ENCODE assay signal across 15 cellular contexts in the genomic region with DNA sequence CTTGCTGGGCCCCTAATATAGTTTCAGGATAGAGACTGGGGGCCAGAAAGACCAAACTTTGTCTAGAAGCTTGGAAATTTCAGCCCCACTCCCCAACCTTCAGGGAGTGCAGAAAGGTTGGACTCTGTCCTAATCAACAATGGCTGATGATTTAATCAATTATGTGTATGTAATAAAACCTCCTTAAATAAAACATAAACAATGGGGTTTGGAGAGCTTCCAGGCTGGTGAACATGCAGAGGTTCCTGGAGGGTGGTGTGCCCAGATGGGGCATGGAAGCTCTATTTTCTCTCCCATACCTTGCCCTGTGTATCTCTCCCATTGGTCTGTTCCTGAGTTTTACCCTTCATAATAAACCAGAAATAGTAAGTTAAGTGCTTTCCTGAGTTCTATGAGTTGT.
DNase-seq lines count a peak whose midpoint lies in the region; ATAC-seq and TF ChIP-seq lines count a peak whose summit lies in the region.
"Had no signal": no experiment of that assay in that cellular context is flagged by ENCODE, and none has a peak within 500 bp of the region (broad histone marks: within the 10 kb centered on the region; RNA-seq: fewer than 3 reads in every experiment).

No MANE protein-coding gene starts in this region.

- no peak for TF ChIP-seq CTCF in MCF 10A (IDR thresholded peaks at IDR 0.05; ENCODE audit: unreplicated experiment)
- TF ChIP-seq CTCF in mammary epithelial cell (conservative IDR thresholded peaks at IDR 0.05 in 1 of 2, IDR thresholded peaks at IDR 0.05 in 1 of 2; ENCODE audit: extremely low read depth in 1 of 2, insufficient read depth in 1 of 2, low read depth in 1 of 2, low read length in 2 of 2), result no peak
- TF ChIP-seq CTCF in RWPE2 (IDR thresholded peaks at IDR 0.05; ENCODE audit: poor library complexity, severe bottlenecking), result no peak
- TF ChIP-seq CTCF in gastrocnemius medialis (IDR thresholded peaks at IDR 0.05 in 4 of 5, conservative IDR thresholded peaks at IDR 0.05 in 1 of 5), result no peak

- H3K4me1 ChIP-seq in mammary epithelial cell (ENCODE audit: insufficient read depth, low read length), result no peaks in the 10 kb centered on the region
- H3K4me1 ChIP-seq in RWPE2 (ENCODE audit: insufficient read depth, poor library complexity, severe bottlenecking), result peaks cover 22% of the 10 kb centered on the region
- H3K4me1 ChIP-seq in gastrocnemius medialis, result no peaks in the 10 kb centered on the region

- H3K36me3 ChIP-seq in mammary epithelial cell (ENCODE audit: insufficient read depth, low read length) (no peaks in the 10 kb centered on the region), RWPE2 (ENCODE audit: low read depth) (no peaks in the 10 kb centered on the region), gastrocnemius medialis (no peaks in the 10 kb centered on the region)

- H3K4me3 ChIP-seq in mammary epithelial cell (replicated peaks in 1 of 3; ENCODE audit: insufficient read depth in 1 of 3, low read depth in 2 of 3, low read length in 3 of 3) (no peak overlapping the region), RWPE2 (ENCODE audit: severe bottlenecking) (no peak overlapping the region), gastrocnemius medialis (no peak overlapping the region)
- H3K4me3 ChIP-seq: GM12878, GM23338 had no signal

- no peak overlapping the region for H3K4me2 ChIP-seq in mammary epithelial cell (ENCODE audit: insufficient read depth, low read depth, low read length)
- H3K4me2 ChIP-seq: GM23338 had no signal

- dilution Hi-C loops in mammary epithelial cell (cut with HindIII; ENCODE audit: low sequenced_read_pairs), result no loop called here

- no peaks in the 10 kb centered on the region for H4K20me1 ChIP-seq in mammary epithelial cell (ENCODE audit: insufficient read depth, low read length)

- CTCF ChIA-PET in MCF 10A (lab: Yijun Ruan, JAX), result interaction anchor here (0.6 kb wide), 1 partner anchor 960 kb away, joined by 3 read pairs; no protein-coding TSS in a partner anchor
- CTCF ChIA-PET in mammary epithelial cell (lab: Charles Lee; ENCODE audit: low non-redundant PET), result no interaction called here

- H3K36me3 Mint-ChIP-seq in MCF 10A (ENCODE audit: insufficient read depth, unreplicated experiment), result no peaks in the 10 kb centered on the region
- H3K36me3 Mint-ChIP-seq in activated T-helper 1 cell treated with anti-CD3 and anti-CD28 coated beads, Interleukin-12 subunit alpha, Interleukin-12 subunit beta, Interleukin-2, Interleukin-4 antibody, amounts not matched to agents 30 ng/mL and 10 ng/mL and 1 ng/mL, durations not matched to agents 14 hours and 24 hours and 36 hours (ENCODE audit: low read depth), result no peaks in the 10 kb centered on the region

- no TSS peak for BruUV-seq in MCF 10A (replicated peaks; lab: Mats Ljungman, UMichigan)
- no TSS peak for BruUV-seq in mammary epithelial cell (replicated peaks; lab: Mats Ljungman, UMichigan)

- H3K79me2 ChIP-seq in mammary epithelial cell (ENCODE audit: insufficient read depth, low read length), result no peaks in the 10 kb centered on the region

- H3K27ac Mint-ChIP-seq in MCF 10A (ENCODE audit: low read depth, unreplicated experiment), result no peak overlapping the region
- no peak overlapping the region for H3K27ac Mint-ChIP-seq in activated T-helper 1 cell treated with anti-CD3 and anti-CD28 coated beads, Interleukin-12 subunit alpha, Interleukin-12 subunit beta, Interleukin-2, Interleukin-4 antibody, amounts not matched to agents 30 ng/mL and 10 ng/mL and 1 ng/mL, durations not matched to agents 14 hours and 24 hours and 36 hours
- H3K27ac Mint-ChIP-seq: B cell; CD4-positive, alpha-beta T cell; GM23338; H9 had no signal

- in situ Hi-C loops in mammary epithelial cell (cut with MboI; ENCODE audit: low sequenced_read_pairs in 2 of 2), result no loop called here
- in situ Hi-C loops in gastrocnemius medialis (cut with MboI; ENCODE audit: low sequenced_read_pairs in 4 of 4), result no loop called here

- no peak overlapping the region for H3K9ac ChIP-seq in mammary epithelial cell (ENCODE audit: insufficient read depth, low read length)

- intact Hi-C loops in MCF 10A (cut with micrococcal nuclease) (no loop called here), mammary epithelial cell (cut with micrococcal nuclease) (no loop called here), gastrocnemius medialis (cut with DNase I; ENCODE audit: low total_unique reads) (no loop called here)
- intact Hi-C loops in activated T-helper 1 cell treated with anti-CD3 and anti-CD28 coated beads, Interleukin-12 subunit alpha, Interleukin-12 subunit beta, Interleukin-2, Interleukin-4 antibody, amounts not matched to agents 30 ng/mL and 10 ng/mL and 1 ng/mL, durations not matched to agents 14 hours and 24 hours and 36 hours (cut with micrococcal nuclease), result no loop called here

- no peaks in the 10 kb centered on the region for H3K27me3 Mint-ChIP-seq in MCF 10A (ENCODE audit: insufficient read depth, unreplicated experiment)
- H3K27me3 Mint-ChIP-seq in activated T-helper 1 cell treated with anti-CD3 and anti-CD28 coated beads, Interleukin-12 subunit alpha, Interleukin-12 subunit beta, Interleukin-2, Interleukin-4 antibody, amounts not matched to agents 30 ng/mL and 10 ng/mL and 1 ng/mL, durations not matched to agents 14 hours and 24 hours and 36 hours (ENCODE audit: insufficient read depth), result no peaks in the 10 kb centered on the region

- peaks cover 12% of the 10 kb centered on the region for H3K4me1 Mint-ChIP-seq in MCF 10A (ENCODE audit: insufficient read depth, unreplicated experiment)
- no peaks in the 10 kb centered on the region for H3K4me1 Mint-ChIP-seq in activated T-helper 1 cell treated with anti-CD3 and anti-CD28 coated beads, Interleukin-12 subunit alpha, Interleukin-12 subunit beta, Interleukin-2, Interleukin-4 antibody, amounts not matched to agents 30 ng/mL and 10 ng/mL and 1 ng/mL, durations not matched to agents 14 hours and 24 hours and 36 hours (ENCODE audit: low read depth)
- H3K4me1 Mint-ChIP-seq: B cell had no signal

- TF ChIP-seq POLR2A in gastrocnemius medialis (IDR thresholded peaks at IDR 0.05), result no peak

- peaks cover 8% of the 10 kb centered on the region for H3K9me3 Mint-ChIP-seq in MCF 10A (ENCODE audit: unreplicated experiment)
- peaks cover 5% of the 10 kb centered on the region for H3K9me3 Mint-ChIP-seq in activated T-helper 1 cell treated with anti-CD3 and anti-CD28 coated beads, Interleukin-12 subunit alpha, Interleukin-12 subunit beta, Interleukin-2, Interleukin-4 antibody, amounts not matched to agents 30 ng/mL and 10 ng/mL and 1 ng/mL, durations not matched to agents 14 hours and 24 hours and 36 hours
- H3K9me3 Mint-ChIP-seq: CD4-positive, alpha-beta T cell had no signal

- no peak overlapping the region for H3K4me3 Mint-ChIP-seq in MCF 10A (ENCODE audit: unreplicated experiment)
- no peak overlapping the region for H3K4me3 Mint-ChIP-seq in activated T-helper 1 cell treated with anti-CD3 and anti-CD28 coated beads, Interleukin-12 subunit alpha, Interleukin-12 subunit beta, Interleukin-2, Interleukin-4 antibody, amounts not matched to agents 30 ng/mL and 10 ng/mL and 1 ng/mL, durations not matched to agents 14 hours and 24 hours and 36 hours
- H3K4me3 Mint-ChIP-seq: B cell; CD4-positive, alpha-beta T cell; GM23338; H9 had no signal

- H3K9me3 ChIP-seq in mammary epithelial cell (replicated peaks; ENCODE audit: insufficient read depth, low read length) (no peaks in the 10 kb centered on the region), RWPE2 (ENCODE audit: severe bottlenecking) (no peaks in the 10 kb centered on the region), gastrocnemius medialis (no peaks in the 10 kb centered on the region)

- no peaks in the 10 kb centered on the region for H3K27me3 ChIP-seq in mammary epithelial cell (ENCODE audit: insufficient read depth, low read length)
- H3K27me3 ChIP-seq in RWPE2 (ENCODE audit: insufficient read depth, poor library complexity, severe bottlenecking), result no peaks in the 10 kb centered on the region
- no peaks in the 10 kb centered on the region for H3K27me3 ChIP-seq in gastrocnemius medialis

- no peak overlapping the region for H3K27ac ChIP-seq in mammary epithelial cell (ENCODE audit: insufficient read depth, low read depth, low read length)
- peak overlapping the region; percentile 85 for H3K27ac ChIP-seq in RWPE2 (ENCODE audit: poor library complexity, severe bottlenecking)
- H3K27ac ChIP-seq in gastrocnemius medialis, result no peak overlapping the region

- no peak for ATAC-seq in RWPE2 (ENCODE audit: low read depth)
- no peak for ATAC-seq in gastrocnemius medialis
- ATAC-seq: GM12878, GM23338 had no signal

- POLR2A ChIA-PET in MCF 10A (lab: Yijun Ruan, JAX), result no interaction called here

- H2AFZ ChIP-seq in mammary epithelial cell (ENCODE audit: low read depth, low read length), result no peak overlapping the region
- H2AFZ ChIP-seq: GM23338 had no signal

- peak; percentile 49 for DNase-seq in MCF 10A (ENCODE audit: unreplicated experiment)
- no peak for DNase-seq in mammary epithelial cell
- DNase-seq in ELR (ENCODE audit: low read depth), result peak; percentile 15
- DNase-seq in RWPE2 (ENCODE audit: low spot score), result no peak
- no peak for DNase-seq in NCI-H1417 treated with DMSO at 0.1 percent for 48 hours (lab: John Stamatoyannopoulos, UW)
- DNase-seq in gastrocnemius medialis, result no peak
- no peak for DNase-seq in activated T-helper 1 cell treated with anti-CD3 and anti-CD28 coated beads, Interleukin-12 subunit alpha, Interleukin-12 subunit beta, Interleukin-2, Interleukin-4 antibody, amounts not matched to agents 30 ng/mL and 10 ng/mL and 1 ng/mL, durations not matched to agents 14 hours and 24 hours and 36 hours (ENCODE audit: low spot score)
- DNase-seq: 8988T; C1 segment of cervical spinal cord; CD4-positive, alpha-beta T cell; DND-41; H9 had no signal

Comparison
In these comparisons a context has a peak if more than half of its experiments do, and no peak if none do; other contexts are left out.
1. DNase-seq: peak in MCF 10A (single experiment) and ELR (single experiment); none in mammary epithelial cell (single experiment), RWPE2 (single experiment), NCI-H1417 treated with DMSO at 0.1 percent for 48 hours (single experiment), gastrocnemius medialis (0 of 2) and activated T-helper 1 cell treated with anti-CD3 and anti-CD28 coated beads, Interleukin-12 subunit alpha, Interleukin-12 subunit beta, Interleukin-2, Interleukin-4 antibody, amounts not matched to agents 30 ng/mL and 10 ng/mL and 1 ng/mL, durations not matched to agents 14 hours and 24 hours and 36 hours (single experiment).